In the genomic region with DNA sequence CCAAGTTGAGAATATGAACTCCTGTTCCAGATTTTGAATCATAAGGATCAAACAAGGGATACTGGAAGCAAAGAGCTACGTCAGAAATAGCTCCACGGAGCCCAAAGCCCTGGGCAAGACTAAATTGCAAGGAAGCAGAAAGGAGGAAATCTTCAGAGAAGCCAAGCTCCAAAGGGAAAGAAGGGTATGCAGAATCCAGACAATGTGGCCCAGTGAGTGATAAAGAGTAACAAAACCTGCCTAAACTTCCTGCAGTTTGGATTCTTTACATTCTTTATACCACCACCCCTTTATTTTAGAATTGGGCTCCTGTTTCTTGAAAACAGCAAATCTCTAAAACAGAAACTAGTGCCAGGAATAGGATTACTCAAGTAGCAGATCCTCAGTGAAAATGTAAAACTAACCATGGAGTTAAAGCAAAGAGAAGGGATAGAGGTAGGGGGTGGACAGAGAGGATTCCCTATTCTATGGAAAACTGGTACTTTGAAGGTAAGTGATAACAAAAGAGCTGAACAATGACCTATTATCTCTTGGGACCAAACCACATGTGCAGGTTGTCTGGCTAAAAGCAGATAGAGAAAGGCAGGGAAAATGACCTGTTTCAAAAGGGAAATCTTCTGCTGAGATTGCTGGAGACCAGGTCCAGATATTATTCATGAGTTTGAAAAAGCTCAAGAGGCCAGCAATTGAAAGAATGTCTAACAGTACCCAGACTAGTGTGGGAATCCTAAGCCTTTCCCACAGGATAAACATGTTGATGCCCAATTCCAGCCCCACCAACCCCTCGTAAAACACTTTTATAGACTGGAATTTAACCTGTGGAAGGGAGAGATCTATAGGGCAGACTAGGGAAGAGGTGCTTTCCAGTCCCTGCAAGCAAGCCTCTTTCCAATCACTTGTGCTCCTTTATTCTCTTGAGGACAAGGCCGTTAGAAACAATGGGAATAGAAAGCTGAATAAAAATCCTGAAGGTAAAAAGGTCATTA, we compare ENCODE assay signal across 17 cellular contexts.
"Had no signal": no experiment of that assay in that cellular context is flagged by ENCODE, and none has a peak within 500 bp of the region (broad histone marks: within the 10 kb centered on the region; RNA-seq: fewer than 3 reads in every experiment).

No MANE protein-coding gene starts in this region.

- ATAC-seq: lower lobe of right lung; naive thymus-derived CD8-positive, alpha-beta T cell; sciatic nerve; stimulated activated memory B cell treated with anti-CD40 and anti-IgM and Interleukin-4, amounts not matched to agents 10 μg/mL and 1 μg/mL and 100 μg/mL, for 72 hours had no signal

- H3K27ac Mint-ChIP-seq: progenitor cell of endocrine pancreas; stimulated activated memory B cell treated with anti-CD40 and anti-IgM and Interleukin-4, amounts not matched to agents 10 μg/mL and 1 μg/mL and 100 μg/mL, for 72 hours; T-helper 1 cell treated with Interleukin-12 subunit alpha and Interleukin-12 subunit beta and Interleukin-4 antibody, amounts not matched to agents 30 μg/mL and 1 μg/mL, for 36 hours had no signal

- H3K4me3 ChIP-seq: lower lobe of right lung, spleen, tibial nerve had no signal

- H3K4me1 ChIP-seq: lower lobe of right lung, spleen, tibial nerve had no signal

- H3K9me3 Mint-ChIP-seq: activated naive CD4-positive, alpha-beta T cell treated with anti-CD3 and anti-CD28 coated beads, Interleukin-2, amount 50 U/mL, for 24 hours; naive thymus-derived CD8-positive, alpha-beta T cell; stimulated activated memory B cell treated with anti-CD40 and anti-IgM and Interleukin-4, amounts not matched to agents 10 μg/mL and 1 μg/mL and 100 μg/mL, for 72 hours; T-helper 1 cell treated with Interleukin-12 subunit alpha and Interleukin-12 subunit beta and Interleukin-4 antibody, amounts not matched to agents 30 μg/mL and 1 μg/mL, for 36 hours had no signal

- H3K4me1 Mint-ChIP-seq: activated naive CD4-positive, alpha-beta T cell treated with anti-CD3 and anti-CD28 coated beads, Interleukin-2, amount 50 U/mL, for 24 hours; naive thymus-derived CD8-positive, alpha-beta T cell; stimulated activated memory B cell treated with anti-CD40 and anti-IgM and Interleukin-4, amounts not matched to agents 10 μg/mL and 1 μg/mL and 100 μg/mL, for 72 hours had no signal

- H3K27ac ChIP-seq: epithelial cell of prostate, lower lobe of right lung, spleen, tibial nerve had no signal

- H3K27me3 Mint-ChIP-seq: activated naive CD4-positive, alpha-beta T cell treated with anti-CD3 and anti-CD28 coated beads, Interleukin-2, amount 50 U/mL, for 24 hours; naive thymus-derived CD8-positive, alpha-beta T cell; stimulated activated memory B cell treated with anti-CD40 and anti-IgM and Interleukin-4, amounts not matched to agents 10 μg/mL and 1 μg/mL and 100 μg/mL, for 72 hours had no signal

- H3K27me3 ChIP-seq: spleen, tibial nerve had no signal

- H3K4me3 Mint-ChIP-seq: activated naive CD4-positive, alpha-beta T cell treated with anti-CD3 and anti-CD28 coated beads, Interleukin-2, amount 50 U/mL, for 24 hours; naive thymus-derived CD8-positive, alpha-beta T cell; stimulated activated memory B cell treated with anti-CD40 and anti-IgM and Interleukin-4, amounts not matched to agents 10 μg/mL and 1 μg/mL and 100 μg/mL, for 72 hours; T-helper 1 cell treated with Interleukin-12 subunit alpha and Interleukin-12 subunit beta and Interleukin-4 antibody, amounts not matched to agents 30 μg/mL and 1 μg/mL, for 36 hours had no signal

- DNase-seq: activated CD4-positive, alpha-beta T cell treated with anti-CD3 and anti-CD28 coated beads, Interleukin-2, amount 50 U/mL, for 1 hour; caudate nucleus; cortex of kidney; effector CD8-positive, alpha-beta T cell; hippocampal formation; lower lobe of right lung; naive thymus-derived CD8-positive, alpha-beta T cell; occipital lobe; spleen; stimulated activated CD4-positive, alpha-beta T cell treated with anti-CD3 and anti-CD28 coated beads, Interleukin-1b, Interleukin-23, amount 100 ng/mL, for 48 hours had no signal
